Comparison of ENCODE assay signal across 23 cellular contexts in genomic region chr9:98031169-98031568, GRCh38. TPM values are rescaled to one million over a fixed set of nuclear protein-coding genes. Genes with fewer than 3 reads are reported as not detected.
DNase-seq lines count a peak whose midpoint lies in the region; ATAC-seq, FAIRE-seq and TF ChIP-seq lines count a peak whose summit lies in the region.
"Had no signal": no experiment of that assay in that cellular context is flagged by ENCODE, and none has a peak within 500 bp of the region (broad histone marks: within the 10 kb centered on the region; RNA-seq: fewer than 3 reads in every experiment).

No MANE protein-coding gene starts in this region.

- peaks cover 32% of the 10 kb centered on the region for H3F3A ChIP-seq in DOHH2 (ENCODE audit: control insufficient read depth, insufficient read depth)

- H3K27me3 ChIP-seq in DOHH2 (ENCODE audit: control insufficient read depth, low read length) (no peaks in the 10 kb centered on the region), IMR-90 (ENCODE audit: control insufficient read depth, insufficient read depth, low read length) (no peaks in the 10 kb centered on the region), SJSA1 (replicated peaks) (no peaks in the 10 kb centered on the region), endothelial cell of umbilical vein (ENCODE audit: control insufficient read depth in 2 of 2, insufficient read depth in 2 of 2, low read length in 2 of 2) (no peaks in the 10 kb centered on the region), WERI-Rb-1 (ENCODE audit: insufficient read depth, low read depth, severe bottlenecking) (no peaks in the 10 kb centered on the region)
- H3K27me3 ChIP-seq: BLaER1 treated with 17β-estradiol and CSF1 and Interleukin-3, amounts not matched to agents 10 nM and 100 nM had no signal

- H3K27ac ChIP-seq in DOHH2 (ENCODE audit: low read depth, low read length) (peak overlapping the region; percentile 93), IMR-90 (ENCODE audit: insufficient read depth, low read length) (no peak overlapping the region), SJSA1 (peak overlapping the region; percentile 56), endothelial cell of umbilical vein (ENCODE audit: insufficient read depth, low read depth, low read length) (no peak overlapping the region), WERI-Rb-1 (no peak overlapping the region)
- H3K27ac ChIP-seq: BLaER1 treated with 17β-estradiol and CSF1 and Interleukin-3, amounts not matched to agents 10 nM and 100 nM; C4-2B had no signal

- H2BK5ac ChIP-seq in IMR-90 (ENCODE audit: low read depth, low read length, poor library complexity, severe bottlenecking): peak overlapping the region; percentile 4

- H3K14ac ChIP-seq in IMR-90 (replicated peaks; ENCODE audit: low read depth, low read length): no peak overlapping the region

- CTCF ChIA-PET in IMR-90 (lab: Yijun Ruan, JAX): interaction anchor here (0.9 kb wide), 1 partner anchor 10 kb away, joined by 3 read pairs; no protein-coding TSS in a partner anchor
- CTCF ChIA-PET in endothelial cell of umbilical vein (lab: Charles Lee): interaction anchor here (1.2 to 1.9 kb wide), 3 partner anchors 25 to 37 kb away, joined by 3 to 6 read pairs (median 4); partner anchors contain the start of gene NANS

- peak overlapping the region; percentile 99; the same call in 1 of the 3 replicates for H2BK15ac ChIP-seq in IMR-90 (ENCODE audit: low read depth, low read length)

- dilution Hi-C loops in IMR-90 (cut with HindIII; ENCODE audit: low sequenced_read_pairs, unreplicated experiment): no loop called here
- dilution Hi-C loops in endothelial cell of umbilical vein (cut with MboI; ENCODE audit: extremely low pct_ligation_motif_present, low sequenced_read_pairs): no loop called here

- H3K9me3 ChIP-seq in DOHH2 (ENCODE audit: control insufficient read depth, insufficient read depth, low read length) (no peaks in the 10 kb centered on the region), IMR-90 (ENCODE audit: control insufficient read depth, insufficient read depth, low read length) (no peaks in the 10 kb centered on the region), SJSA1 (replicated peaks) (no peaks in the 10 kb centered on the region), endothelial cell of umbilical vein (replicated peaks; ENCODE audit: control insufficient read depth, insufficient read depth, low read length) (no peaks in the 10 kb centered on the region), WERI-Rb-1 (ENCODE audit: severe bottlenecking) (no peaks in the 10 kb centered on the region)
- H3K9me3 ChIP-seq: BLaER1 treated with 17β-estradiol and CSF1 and Interleukin-3, amounts not matched to agents 10 nM and 100 nM; Caco-2 had no signal

- no peaks in the 10 kb centered on the region for H3K9me2 ChIP-seq in DOHH2 (replicated peaks; ENCODE audit: control insufficient read depth, low read length)

- H3K23ac ChIP-seq in IMR-90 (ENCODE audit: low read depth, low read length): no peak overlapping the region

- H3K4me1 ChIP-seq in DOHH2 (ENCODE audit: control insufficient read depth, low read length) (peaks cover 81% of the 10 kb centered on the region), IMR-90 (ENCODE audit: control insufficient read depth, insufficient read depth, low read length) (peaks cover 9% of the 10 kb centered on the region), SJSA1 (replicated peaks) (peaks cover 28% of the 10 kb centered on the region), endothelial cell of umbilical vein (ENCODE audit: control insufficient read depth, extremely low read depth, insufficient read depth, low read length) (peaks cover 6% of the 10 kb centered on the region)
- H3K4me1 ChIP-seq: Caco-2 had no signal

- no TSS peak for BruUV-seq in IMR-90 (replicated peaks; lab: Mats Ljungman, UMichigan)
- BruUV-seq in endothelial cell of umbilical vein (replicated peaks; lab: Mats Ljungman, UMichigan): no TSS peak

- H3K18ac ChIP-seq in IMR-90 (ENCODE audit: low read depth, low read length): no peak overlapping the region

- H4K20me1 ChIP-seq in DOHH2 (ENCODE audit: control insufficient read depth, insufficient read depth, low read depth, low read length) (no peaks in the 10 kb centered on the region), IMR-90 (ENCODE audit: insufficient read depth, low read length) (no peaks in the 10 kb centered on the region), endothelial cell of umbilical vein (replicated peaks; ENCODE audit: control insufficient read depth, extremely low read depth, insufficient read depth, low read length) (no peaks in the 10 kb centered on the region)
- H4K20me1 ChIP-seq: BLaER1 treated with 17β-estradiol and CSF1 and Interleukin-3, amounts not matched to agents 10 nM and 100 nM had no signal

- peaks cover 0 to 14% of the 10 kb centered on the region in 2 experiments; a peak in 2 of 4 replicates for H3K79me1 ChIP-seq in IMR-90 (ENCODE audit: low read depth in 1 of 2, low read length in 2 of 2)

- no peak for TF ChIP-seq CTCF in DOHH2 (IDR thresholded peaks at IDR 0.05; ENCODE audit: low read depth, low read length, poor library complexity, severe bottlenecking)
- no peak for TF ChIP-seq CTCF in IMR-90 (conservative IDR thresholded peaks at IDR 0.05; ENCODE audit: low read depth, low read length)
- TF ChIP-seq CTCF in endothelial cell of umbilical vein (IDR thresholded peaks at IDR 0.05; ENCODE audit: extremely low read depth in 1 of 2, insufficient read depth in 1 of 2, low read depth in 1 of 2, low read length in 2 of 2): no peak
- no peak for TF ChIP-seq CTCF in WERI-Rb-1 (IDR thresholded peaks at IDR 0.05; ENCODE audit: low read depth, low read length)

- H2AK9ac ChIP-seq in IMR-90 (replicated peaks; ENCODE audit: low read depth, low read length, poor library complexity): no peak overlapping the region

- no peak for TF ChIP-seq POLR2A in IMR-90 (IDR thresholded peaks at IDR 0.05; ENCODE audit: low read depth, low read length)
- no peak for TF ChIP-seq POLR2A in endothelial cell of umbilical vein (IDR thresholded peaks at IDR 0.05; ENCODE audit: low read depth, low read length)

- no peak overlapping the region for H3K4ac ChIP-seq in IMR-90 (ENCODE audit: low read depth, low read length)

- DNase-seq in IMR-90: no peak
- DNase-seq in SJSA1 (ENCODE audit: low read depth in 1 of 2, low spot score in 2 of 2): no peak
- no peak for DNase-seq in endothelial cell of umbilical vein (ENCODE audit: low read depth, low spot score)
- no peak for DNase-seq in WERI-Rb-1
- DNase-seq in OCI-M1 (lab: John Stamatoyannopoulos, UW): no peak
- no peak for DNase-seq in ecto neural progenitor cell (ENCODE audit: low spot score)
- DNase-seq: 8988T; AML-193; Caco-2; Calu3; CD4-positive, alpha-beta T cell; CD8-positive, alpha-beta T cell; DMS79 treated with DMSO at 0.1 percent for 48 hours; GDM1 had no signal

- H3K79me2 ChIP-seq in DOHH2 (ENCODE audit: control insufficient read depth, low read length): no peaks in the 10 kb centered on the region
- H3K79me2 ChIP-seq in endothelial cell of umbilical vein (ENCODE audit: control insufficient read depth, insufficient read depth, low read length): no peaks in the 10 kb centered on the region

- no peak overlapping the region for H2AK5ac ChIP-seq in IMR-90 (ENCODE audit: low read depth, low read length)

- H3K4me3 ChIP-seq in DOHH2 (ENCODE audit: low read length) (peak overlapping the region; percentile 57), IMR-90 (ENCODE audit: insufficient read depth, low read depth, low read length) (no peak overlapping the region), SJSA1 (no peak overlapping the region), endothelial cell of umbilical vein (replicated peaks in 1 of 3; ENCODE audit: insufficient read depth in 1 of 3, low read depth in 1 of 3, low read length in 3 of 3) (no peak overlapping the region), WERI-Rb-1 (ENCODE audit: low read depth, low read length) (no peak overlapping the region)
- H3K4me3 ChIP-seq: BLaER1 treated with 17β-estradiol and CSF1 and Interleukin-3, amounts not matched to agents 10 nM and 100 nM; GM12878 had no signal

- H4K91ac ChIP-seq in IMR-90 (ENCODE audit: insufficient read depth, low read depth, low read length): no peak overlapping the region

- H3K4me2 ChIP-seq in DOHH2 (ENCODE audit: low read length) (peak overlapping the region; percentile 63), IMR-90 (ENCODE audit: low read depth, low read length) (no peak overlapping the region), endothelial cell of umbilical vein (ENCODE audit: insufficient read depth, low read length) (no peak overlapping the region)
- H3K4me2 ChIP-seq: BLaER1 treated with 17β-estradiol and CSF1 and Interleukin-3, amounts not matched to agents 10 nM and 100 nM had no signal

- TF ChIP-seq RAD21 in IMR-90 (IDR thresholded peaks at IDR 0.05; ENCODE audit: low read length): no peak

- H3K9me1 ChIP-seq in IMR-90 (ENCODE audit: insufficient read depth, low read length) (peaks cover 19% of the 10 kb centered on the region), endothelial cell of umbilical vein (replicated peaks; ENCODE audit: control insufficient read depth, extremely low read depth, insufficient read depth, low read length) (no peaks in the 10 kb centered on the region)

- H2AFZ ChIP-seq in IMR-90 (replicated peaks; ENCODE audit: low read length, poor library complexity): no peak overlapping the region
- H2AFZ ChIP-seq in endothelial cell of umbilical vein (ENCODE audit: low read depth, low read length): no peak overlapping the region

- no peak overlapping the region; the same call in 1 of the 2 replicates for H2BK20ac ChIP-seq in IMR-90 (ENCODE audit: low read depth, low read length)

- in situ Hi-C loops in IMR-90 (cut with MboI; ENCODE audit: low sequenced_read_pairs): no loop called here

- intact Hi-C loops in IMR-90 (cut with micrococcal nuclease): no loop called here
- intact Hi-C loops in endothelial cell of umbilical vein (cut with micrococcal nuclease): loop anchor here (5.0 kb wide), 1 partner anchor 319 kb away; no protein-coding TSS in a partner anchor

- H3K56ac ChIP-seq in IMR-90 (ENCODE audit: extremely low read depth, insufficient read depth, low read length): peak overlapping the region; percentile 61; the same call in 1 of the 2 replicates

- no peaks in the 10 kb centered on the region for H3K36me3 ChIP-seq in DOHH2 (ENCODE audit: control insufficient read depth, low read length)
- H3K36me3 ChIP-seq in IMR-90 (ENCODE audit: control insufficient read depth, insufficient read depth, low read length): no peaks in the 10 kb centered on the region
- no peaks in the 10 kb centered on the region for H3K36me3 ChIP-seq in SJSA1
- H3K36me3 ChIP-seq in endothelial cell of umbilical vein (ENCODE audit: control insufficient read depth in 2 of 2, extremely low read depth in 1 of 2, insufficient read depth in 2 of 2, low read length in 2 of 2): no peaks in the 10 kb centered on the region
- H3K36me3 ChIP-seq in WERI-Rb-1: no peaks in the 10 kb centered on the region

- H2BK120ac ChIP-seq in IMR-90 (ENCODE audit: low read depth, low read length): no peak overlapping the region; the same call in 1 of the 2 replicates

- no peak overlapping the region; a peak in 1 of 4 replicates for H4K8ac ChIP-seq in IMR-90 (ENCODE audit: low read depth in 2 of 2, low read length in 2 of 2)

- H3K9ac ChIP-seq in IMR-90 (ENCODE audit: low read depth, low read length): no peak overlapping the region
- H3K9ac ChIP-seq in endothelial cell of umbilical vein (replicated peaks; ENCODE audit: extremely low read depth, insufficient read depth, low read length): no peak overlapping the region
- H3K9ac ChIP-seq: BLaER1 treated with 17β-estradiol and CSF1 and Interleukin-3, amounts not matched to agents 10 nM and 100 nM had no signal

- H4K5ac ChIP-seq in IMR-90 (ENCODE audit: low read depth, low read length): no peak overlapping the region

- FAIRE-seq in endothelial cell of umbilical vein (lab: Jason Lieb, UNC): peak; percentile 69
- FAIRE-seq: A204.1, D721Med, GM12878, GM12892, GM18507 had no signal

- no peak for ATAC-seq in IMR-90 (ENCODE audit: low read depth)
- no peak for ATAC-seq in GM21423 (IDR thresholded peaks at IDR 0.05; ENCODE audit: unreplicated experiment)
- ATAC-seq: CD8-positive, alpha-beta T cell; GM12878 had no signal

- POLR2A ChIA-PET in IMR-90 (lab: Charles Lee; ENCODE audit: unreplicated experiment): no interaction called here
- POLR2A ChIA-PET in endothelial cell of umbilical vein (lab: Charles Lee): no interaction called here

RNA-seq across cellular contexts. Expression of gene NANS, which starts 25.4 kb away (rescaled TPM):
- 306 and 313 TPM in 2 replicates for total RNA-seq in IMR-90 (2012; rRNA removed)
- polyA plus RNA-seq in IMR-90 (2012; rRNA removed): 197 and 210 TPM in 2 replicates
- 201 and 222 TPM in 2 replicates for polyA plus RNA-seq in IMR-90 (2012; cell fraction: cytosol; rRNA removed)
- polyA plus RNA-seq in IMR-90 (2012; cell fraction: nucleus; rRNA removed; ENCODE audit: low replicate concordance): 110 and 136 TPM in 2 replicates
- total RNA-seq in SJSA1 (2014; rRNA removed; shearing (Covaris generic)): 160 and 167 TPM in 2 replicates
- total RNA-seq in endothelial cell of umbilical vein: 72.5 and 85.1 TPM in 2 replicates
- polyA plus RNA-seq in endothelial cell of umbilical vein: 95.3 and 108 TPM in 2 replicates
- 113 and 131 TPM in 2 replicates for polyA plus RNA-seq in endothelial cell of umbilical vein (2011; cell fraction: cytosol; rRNA removed)
- 68.5 and 72.1 TPM in 2 replicates for polyA plus RNA-seq in endothelial cell of umbilical vein (2011; cell fraction: nucleus; rRNA removed)
- polyA plus RNA-seq in endothelial cell of umbilical vein (2012): 156 and 181 TPM in 2 replicates
- 57.2 and 66.6 TPM in 2 replicates for polyA minus RNA-seq in endothelial cell of umbilical vein
- 46.9 TPM for polyA minus RNA-seq in endothelial cell of umbilical vein (2011; cell fraction: cytosol; rRNA and poly(A)+ RNA removed)
- polyA minus RNA-seq in endothelial cell of umbilical vein (2011; cell fraction: nucleus; rRNA and poly(A)+ RNA removed): 22.7 and 36.4 TPM in 2 replicates

RNA-seq across cellular contexts. Expression of gene ANP32B, which starts 48.0 kb away (rescaled TPM):
- total RNA-seq in IMR-90 (2012; rRNA removed): 3.9 and 9.4 TPM in 2 replicates
- polyA plus RNA-seq in IMR-90 (2012; rRNA removed): 40.7 and 46.8 TPM in 2 replicates
- polyA plus RNA-seq in IMR-90 (2012; cell fraction: cytosol; rRNA removed): 9.5 and 10.7 TPM in 2 replicates
- 3.9 and 12.4 TPM in 2 replicates for polyA plus RNA-seq in IMR-90 (2012; cell fraction: nucleus; rRNA removed; ENCODE audit: low replicate concordance)
- 10.1 and 15.1 TPM in 2 replicates for total RNA-seq in SJSA1 (2014; rRNA removed; shearing (Covaris generic))
- total RNA-seq in endothelial cell of umbilical vein: 152 and 173 TPM in 2 replicates
- polyA plus RNA-seq in endothelial cell of umbilical vein: 5.9 and 13.9 TPM in 2 replicates
- polyA plus RNA-seq in endothelial cell of umbilical vein (2011; cell fraction: cytosol; rRNA removed): 46.4 and 47.0 TPM in 2 replicates
- 20.7 and 29.1 TPM in 2 replicates for polyA plus RNA-seq in endothelial cell of umbilical vein (2011; cell fraction: nucleus; rRNA removed)
- polyA plus RNA-seq in endothelial cell of umbilical vein (2012): 165 and 251 TPM in 2 replicates
- polyA minus RNA-seq in endothelial cell of umbilical vein: 12.8 and 21.7 TPM in 2 replicates
- polyA minus RNA-seq in endothelial cell of umbilical vein (2011; cell fraction: cytosol; rRNA and poly(A)+ RNA removed): 47.4 TPM
- polyA minus RNA-seq in endothelial cell of umbilical vein (2011; cell fraction: nucleus; rRNA and poly(A)+ RNA removed): 17.1 and 20.9 TPM in 2 replicates

Comparison
In these comparisons a context has a peak if more than half of its experiments do, and no peak if none do; other contexts are left out.
1. H3K27ac ChIP-seq: peak in DOHH2 (single experiment) and SJSA1 (single experiment); none in IMR-90 (single experiment), endothelial cell of umbilical vein (single experiment) and WERI-Rb-1 (single experiment).